ENCODE assay signal across 8 cellular contexts in genomic region chr6:33160728-33161323, GRCh38. TPM values are rescaled to one million over a fixed set of nuclear protein-coding genes. Genes with fewer than 3 reads are reported as not detected.
DNase-seq lines count a peak whose midpoint lies in the region; ATAC-seq and TF ChIP-seq lines count a peak whose summit lies in the region.

No MANE protein-coding gene starts in this region.

- DNase-seq in Right ventricle myocardium inferior (ENCODE audit: missing footprints), result no peak
- no peak for DNase-seq in cardiac septum (ENCODE audit: low spot score)
- DNase-seq in SJCRH30, result peak; percentile 62 to 64
- peak; percentile 20 to 24 for DNase-seq in erythroblast (lab: John Stamatoyannopoulos, UW)
- no peak for DNase-seq in natural killer cell treated with Interleukin-12 subunit alpha and Interleukin-12 subunit beta and Interleukin-15 and Interleukin-18, amount 100 ng/mL, for 72 hours (ENCODE audit: low spot score)
- DNase-seq in COR-L47 (lab: John Stamatoyannopoulos, UW), result no peak
- DNase-seq in activated gamma-delta T cell treated with Interleukin-2 at 50 U/mL for 16 hours, result no peak

- H3K27ac ChIP-seq in SJCRH30, result peak overlapping the region; percentile 41

- ATAC-seq in Right ventricle myocardium inferior (peak; percentile 53), HG02610 (IDR thresholded peaks at IDR 0.05; ENCODE audit: unreplicated experiment) (no peak)
- no peak for ATAC-seq in natural killer cell treated with Interleukin-12 subunit alpha and Interleukin-12 subunit beta and Interleukin-15 and Interleukin-18, amount 100 ng/mL, for 72 hours

- peak overlapping the region; percentile 52 for H3K4me3 ChIP-seq in SJCRH30

- H3K4me3 Mint-ChIP-seq in natural killer cell treated with Interleukin-12 subunit alpha and Interleukin-12 subunit beta and Interleukin-15 and Interleukin-18, amount 100 ng/mL, for 72 hours, result peak overlapping the region; percentile 85

- peaks cover 10% of the 10 kb centered on the region for H3K4me1 ChIP-seq in SJCRH30

- H3K36me3 ChIP-seq in SJCRH30, result no peaks in the 10 kb centered on the region

- peaks cover 2 to 5% of the 10 kb centered on the region in 2 donors for H3K27me3 Mint-ChIP-seq in natural killer cell treated with Interleukin-12 subunit alpha and Interleukin-12 subunit beta and Interleukin-15 and Interleukin-18, amount 100 ng/mL, for 72 hours

- H3K27ac Mint-ChIP-seq in natural killer cell treated with Interleukin-12 subunit alpha and Interleukin-12 subunit beta and Interleukin-15 and Interleukin-18, amount 100 ng/mL, for 72 hours, result peak overlapping the region in 1 of 2 donors; percentile 79

- H3K27me3 ChIP-seq in SJCRH30, result peaks cover 9% of the 10 kb centered on the region; the same call in 1 of the 2 replicates

- H3K9me3 ChIP-seq in SJCRH30 (replicated peaks), result no peaks in the 10 kb centered on the region

- H3K36me3 Mint-ChIP-seq in natural killer cell treated with Interleukin-12 subunit alpha and Interleukin-12 subunit beta and Interleukin-15 and Interleukin-18, amount 100 ng/mL, for 72 hours, result no peaks in the 10 kb centered on the region

- no peaks in the 10 kb centered on the region for H3K9me3 Mint-ChIP-seq in natural killer cell treated with Interleukin-12 subunit alpha and Interleukin-12 subunit beta and Interleukin-15 and Interleukin-18, amount 100 ng/mL, for 72 hours

- intact Hi-C loops in Right ventricle myocardium inferior (cut with DNase I) (loop anchor here (1.0 to 2.0 kb wide), 2 partner anchors 36 to 87 kb away; no protein-coding TSS in a partner anchor), cardiac septum (cut with DNase I) (loop anchor here (1.0 kb wide), 1 partner anchor 88 kb away; no protein-coding TSS in a partner anchor)

- TF ChIP-seq POLR2A in erythroblast (IDR thresholded peaks at IDR 0.05; ENCODE audit: low read length), result no peak

- H3K4me1 Mint-ChIP-seq in natural killer cell treated with Interleukin-12 subunit alpha and Interleukin-12 subunit beta and Interleukin-15 and Interleukin-18, amount 100 ng/mL, for 72 hours (ENCODE audit: low read depth in 2 of 2), result peaks cover 10% of the 10 kb centered on the region in 2 donors

RNA-seq across cellular contexts. Expression of gene COL11A2, which starts 31.4 kb away (rescaled TPM):
- total RNA-seq in Right ventricle myocardium inferior, result 1.1 TPM
- 1.7 TPM for total RNA-seq in cardiac septum
- 3.8 and 4.0 TPM in 2 replicates for total RNA-seq in SJCRH30 (2014; rRNA removed; shearing (Covaris generic))
- total RNA-seq in natural killer cell treated with Interleukin-12 subunit alpha and Interleukin-12 subunit beta and Interleukin-15 and Interleukin-18, amount 100 ng/mL, for 72 hours, result 1 to 10 TPM; 1.1 to 1.3 TPM

RNA-seq across cellular contexts. Expression of gene RXRB, which starts 39.6 kb away (rescaled TPM):
- total RNA-seq in Right ventricle myocardium inferior (39.3 TPM), cardiac septum (33.5 TPM)
- 24.4 and 25.9 TPM in 2 replicates for total RNA-seq in SJCRH30 (2014; rRNA removed; shearing (Covaris generic))
- 10 to 100 TPM; 43.9 to 50.4 TPM for total RNA-seq in natural killer cell treated with Interleukin-12 subunit alpha and Interleukin-12 subunit beta and Interleukin-15 and Interleukin-18, amount 100 ng/mL, for 72 hours

RNA-seq across cellular contexts. Expression of gene SLC39A7, which starts 39.8 kb away (rescaled TPM):
- total RNA-seq in Right ventricle myocardium inferior, result 55.4 TPM
- total RNA-seq in cardiac septum, result 62.4 TPM
- 71.8 and 75.1 TPM in 2 replicates for total RNA-seq in SJCRH30 (2014; rRNA removed; shearing (Covaris generic))
- total RNA-seq in natural killer cell treated with Interleukin-12 subunit alpha and Interleukin-12 subunit beta and Interleukin-15 and Interleukin-18, amount 100 ng/mL, for 72 hours, result 100 to 1,000 TPM in 1 of 2 donors, 10 to 100 TPM in 1; 91.5 to 102 TPM

RNA-seq across cellular contexts. Expression of gene HSD17B8, which starts 43.6 kb away (rescaled TPM):
- total RNA-seq in Right ventricle myocardium inferior, result 25.0 TPM
- total RNA-seq in cardiac septum, result 9.9 TPM
- total RNA-seq in SJCRH30 (2014; rRNA removed; shearing (Covaris generic)), result 1.0 and 1.5 TPM in 2 replicates
- total RNA-seq in natural killer cell treated with Interleukin-12 subunit alpha and Interleukin-12 subunit beta and Interleukin-15 and Interleukin-18, amount 100 ng/mL, for 72 hours, result 1 to 10 TPM; 3.3 to 6.2 TPM

RNA-seq across cellular contexts. Expression of gene RING1, which starts 47.5 kb away (rescaled TPM):
- total RNA-seq in Right ventricle myocardium inferior, result 27.7 TPM
- total RNA-seq in cardiac septum, result 24.5 TPM
- total RNA-seq in SJCRH30 (2014; rRNA removed; shearing (Covaris generic)), result 14.9 and 16.4 TPM in 2 replicates
- total RNA-seq in natural killer cell treated with Interleukin-12 subunit alpha and Interleukin-12 subunit beta and Interleukin-15 and Interleukin-18, amount 100 ng/mL, for 72 hours, result 10 to 100 TPM; 31.1 to 35.5 TPM

Comparison
In these comparisons a context has a peak if more than half of its experiments do, and no peak if none do; other contexts are left out.
1. DNase-seq: peak in SJCRH30 (2 of 2) and erythroblast (2 of 2); none in Right ventricle myocardium inferior (single experiment), cardiac septum (single experiment), natural killer cell treated with Interleukin-12 subunit alpha and Interleukin-12 subunit beta and Interleukin-15 and Interleukin-18, amount 100 ng/mL, for 72 hours (single experiment), COR-L47 (single experiment) and activated gamma-delta T cell treated with Interleukin-2 at 50 U/mL for 16 hours (single experiment).